1 cellular context compared by ENCODE assay signal in the genomic region with DNA sequence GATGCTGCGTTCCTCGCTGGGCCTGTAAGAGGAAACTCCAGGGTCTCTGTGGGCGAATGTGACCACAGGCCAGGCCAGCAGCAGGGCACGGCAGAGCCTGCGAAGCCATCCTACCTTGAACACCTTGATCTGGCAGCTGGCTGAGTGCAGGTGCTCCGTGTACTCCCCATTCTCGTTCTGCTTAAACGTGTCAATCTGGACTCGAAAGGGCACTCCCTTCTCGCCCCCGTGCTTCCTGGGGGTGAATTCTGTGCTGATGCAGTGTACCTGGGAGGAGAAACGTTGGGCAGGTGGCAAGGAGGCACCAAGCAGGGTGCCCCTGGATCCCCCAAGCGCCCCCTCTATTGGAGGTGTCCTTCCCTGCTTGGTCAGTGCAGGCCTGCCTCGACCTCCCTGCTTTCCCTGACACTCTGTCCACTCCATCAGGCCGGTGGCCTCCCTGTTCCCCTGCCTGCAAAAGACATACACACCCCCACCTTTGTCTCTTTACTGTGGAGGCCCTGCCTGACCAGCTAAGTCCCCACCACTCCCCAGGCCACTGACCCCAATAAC.
TF ChIP-seq lines count a peak whose summit lies in the region.

No MANE protein-coding gene starts in this region.

TF ChIP-seq in H1, 55 proteins besides CTCF, POLR2A, EP300 and RAD21:
- TF ChIP-seq CBX5 (IDR thresholded peaks at IDR 0.05; ENCODE audit: low read depth, low read length) = no peak
- no peak for TF ChIP-seq JUND (IDR thresholded peaks at IDR 0.05; ENCODE audit: low read length)
- TF ChIP-seq RXRA (IDR thresholded peaks at IDR 0.05; ENCODE audit: insufficient read depth, low read depth, low read length) = no peak
- TF ChIP-seq ASH2L (IDR thresholded peaks at IDR 0.05; ENCODE audit: low read length) = no peak
- no peak for TF ChIP-seq EGR1 (IDR thresholded peaks at IDR 0.05; ENCODE audit: borderline replicate concordance, low read depth, low read length)
- TF ChIP-seq RBBP5 (IDR thresholded peaks at IDR 0.05; ENCODE audit: borderline replicate concordance, low read depth, low read length) = no peak
- TF ChIP-seq, protein P1, sequence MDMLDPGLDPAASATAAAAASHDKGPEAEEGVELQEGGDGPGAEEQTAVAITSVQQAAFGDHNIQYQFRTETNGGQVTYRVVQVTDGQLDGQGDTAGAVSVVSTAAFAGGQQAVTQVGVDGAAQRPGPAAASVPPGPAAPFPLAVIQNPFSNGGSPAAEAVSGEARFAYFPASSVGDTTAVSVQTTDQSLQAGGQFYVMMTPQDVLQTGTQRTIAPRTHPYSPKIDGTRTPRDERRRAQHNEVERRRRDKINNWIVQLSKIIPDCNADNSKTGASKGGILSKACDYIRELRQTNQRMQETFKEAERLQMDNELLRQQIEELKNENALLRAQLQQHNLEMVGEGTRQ (IDR thresholded peaks at IDR 0.05; ENCODE audit: low read length) = no peak
- no peak for TF ChIP-seq POLR2AphosphoS5 (IDR thresholded peaks at IDR 0.05; ENCODE audit: low read depth, low read length)
- TF ChIP-seq TAF7 (optimal IDR thresholded peaks at IDR 0.05; ENCODE audit: borderline replicate concordance, low read depth, low read length) = no peak
- TF ChIP-seq KDM1A (IDR thresholded peaks at IDR 0.05; ENCODE audit: borderline replicate concordance, low read length) = no peak
- TF ChIP-seq BRCA1 (IDR thresholded peaks at IDR 0.05; ENCODE audit: low read depth, low read length) = no peak
- no peak for TF ChIP-seq KDM4A (IDR thresholded peaks at IDR 0.05; ENCODE audit: low read depth, low read length, severe bottlenecking)
- no peak for TF ChIP-seq SUZ12 (IDR thresholded peaks at IDR 0.05; ENCODE audit: low read length)
- no peak for TF ChIP-seq BACH1 (IDR thresholded peaks at IDR 0.05; ENCODE audit: low read length)
- TF ChIP-seq, protein P2, sequence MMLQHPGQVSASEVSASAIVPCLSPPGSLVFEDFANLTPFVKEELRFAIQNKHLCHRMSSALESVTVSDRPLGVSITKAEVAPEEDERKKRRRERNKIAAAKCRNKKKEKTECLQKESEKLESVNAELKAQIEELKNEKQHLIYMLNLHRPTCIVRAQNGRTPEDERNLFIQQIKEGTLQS (IDR thresholded peaks at IDR 0.05; ENCODE audit: insufficient read depth, low read depth, low read length) = no peak
- TF ChIP-seq ZNF274 (IDR thresholded peaks at IDR 0.05; ENCODE audit: borderline replicate concordance, extremely low read depth, low read length) = no peak
- no peak for TF ChIP-seq CREB1 (IDR thresholded peaks at IDR 0.05)
- no peak for TF ChIP-seq MAFK (IDR thresholded peaks at IDR 0.05; ENCODE audit: low read depth, low read length)
- TF ChIP-seq CHD2 (IDR thresholded peaks at IDR 0.05; ENCODE audit: low read length) = no peak
